8 cellular contexts compared by ENCODE assay signal in genomic region chr9:78298046-78298511, GRCh38. TPM values are rescaled to one million over a fixed set of nuclear protein-coding genes. Genes with fewer than 3 reads are reported as not detected.
DNase-seq lines count a peak whose midpoint lies in the region; ATAC-seq lines count a peak whose summit lies in the region.

No MANE protein-coding gene starts in this region.

- H3K27me3 Mint-ChIP-seq in CD8-positive, alpha-beta memory T cell: peaks cover 0 to 6% of the 10 kb centered on the region in 2 donors
- peaks cover 2% of the 10 kb centered on the region for H3K27me3 Mint-ChIP-seq in IgD-negative memory B cell
- no peaks in the 10 kb centered on the region for H3K27me3 Mint-ChIP-seq in activated naive CD8-positive, alpha-beta T cell treated with anti-CD3 and anti-CD28 coated beads for 36 hours

- no CpG with 5 or more reads among the region's 13 CpGs for WGBS in iPS DF 6.9 (ENCODE audit: insufficient coverage, insufficient read length)

- POLR2A ChIA-PET in CD8-positive, alpha-beta memory T cell (lab: Charles Lee): interaction anchor here (1.2 kb wide), 1 partner anchor 62 kb away, joined by 6 read pairs; the partner anchor contains the start of gene CEP78

- no peaks in the 10 kb centered on the region for H3K27me3 ChIP-seq in CD8-positive, alpha-beta memory T cell (ENCODE audit: insufficient read depth, low read length, poor library complexity, severe bottlenecking)
- H3K27me3 ChIP-seq in iPS DF 6.9 (ENCODE audit: control insufficient read depth, insufficient read depth, low read length) (no peaks in the 10 kb centered on the region), skeletal muscle satellite cell (ENCODE audit: control insufficient read depth, insufficient read depth, low read length) (no peaks in the 10 kb centered on the region)

- ATAC-seq in HG02678 (IDR thresholded peaks at IDR 0.05; ENCODE audit: unreplicated experiment): no peak
- ATAC-seq in GM19397 (IDR thresholded peaks at IDR 0.05; ENCODE audit: unreplicated experiment): no peak

- peaks cover 23 to 34% (median 31%) of the 10 kb centered on the region in 3 donors for H3K4me1 Mint-ChIP-seq in CD8-positive, alpha-beta memory T cell
- peaks cover 8 to 14% (median 11%) of the 10 kb centered on the region in 3 donors for H3K4me1 Mint-ChIP-seq in IgD-negative memory B cell
- peaks cover 32% of the 10 kb centered on the region for H3K4me1 Mint-ChIP-seq in activated naive CD8-positive, alpha-beta T cell treated with anti-CD3 and anti-CD28 coated beads for 36 hours

- peaks cover 10% of the 10 kb centered on the region for H3K4me1 ChIP-seq in CD8-positive, alpha-beta memory T cell (ENCODE audit: insufficient read depth, low read length)
- peaks cover 4% of the 10 kb centered on the region; the same call in 1 of the 2 replicates for H3K4me1 ChIP-seq in iPS DF 6.9 (ENCODE audit: control insufficient read depth, insufficient read depth, low read length)
- peaks cover 17% of the 10 kb centered on the region for H3K4me1 ChIP-seq in skeletal muscle satellite cell (ENCODE audit: control insufficient read depth, insufficient read depth, low read length)

- no peaks in the 10 kb centered on the region for H3K9me3 ChIP-seq in CD8-positive, alpha-beta memory T cell (ENCODE audit: low read length)
- H3K9me3 ChIP-seq in iPS DF 6.9 (ENCODE audit: control insufficient read depth, insufficient read depth, low read length) (no peaks in the 10 kb centered on the region), skeletal muscle satellite cell (replicated peaks; ENCODE audit: low read length) (no peaks in the 10 kb centered on the region)

- DNase-seq in CD8-positive, alpha-beta memory T cell: no peak
- DNase-seq in activated naive CD8-positive, alpha-beta T cell treated with anti-CD3 and anti-CD28 coated beads for 36 hours: peak; percentile 11
- DNase-seq in iPS DF 6.9 (ENCODE audit: low read depth, low spot score) (no peak), NCI-H526 treated with DMSO at 0.1 percent for 48 hours (lab: John Stamatoyannopoulos, UW) (no peak)

- no peaks in the 10 kb centered on the region for H3K9me3 Mint-ChIP-seq in CD8-positive, alpha-beta memory T cell
- H3K9me3 Mint-ChIP-seq in IgD-negative memory B cell: no peaks in the 10 kb centered on the region
- H3K9me3 Mint-ChIP-seq in activated naive CD8-positive, alpha-beta T cell treated with anti-CD3 and anti-CD28 coated beads for 36 hours: no peaks in the 10 kb centered on the region

- CTCF ChIA-PET in CD8-positive, alpha-beta memory T cell (lab: Charles Lee): no interaction called here

- peak overlapping the region; percentile 45 for H3K9ac ChIP-seq in skeletal muscle satellite cell (ENCODE audit: low read depth, low read length)

- H3K36me3 Mint-ChIP-seq in CD8-positive, alpha-beta memory T cell: peaks cover 0 to 9% (median 3%) of the 10 kb centered on the region in 3 donors
- H3K36me3 Mint-ChIP-seq in IgD-negative memory B cell: no peaks in the 10 kb centered on the region
- peaks cover 40% of the 10 kb centered on the region for H3K36me3 Mint-ChIP-seq in activated naive CD8-positive, alpha-beta T cell treated with anti-CD3 and anti-CD28 coated beads for 36 hours

- H3K27ac ChIP-seq in CD8-positive, alpha-beta memory T cell (ENCODE audit: low read depth, low read length): peak overlapping the region; percentile 35
- no peak overlapping the region for H3K27ac ChIP-seq in iPS DF 6.9 (ENCODE audit: low read length)

- peak overlapping the region; percentile 83 to 95 (median 89) for H3K4me3 Mint-ChIP-seq in CD8-positive, alpha-beta memory T cell
- H3K4me3 Mint-ChIP-seq in IgD-negative memory B cell: peak overlapping the region; percentile 85 to 95 (median 94)
- peak overlapping the region; percentile 91 for H3K4me3 Mint-ChIP-seq in activated naive CD8-positive, alpha-beta T cell treated with anti-CD3 and anti-CD28 coated beads for 36 hours

- peak overlapping the region; percentile 87 for H3K4me2 ChIP-seq in skeletal muscle satellite cell (ENCODE audit: low read length)

- no peaks in the 10 kb centered on the region for H3K36me3 ChIP-seq in CD8-positive, alpha-beta memory T cell (ENCODE audit: insufficient read depth, low read length)
- H3K36me3 ChIP-seq in iPS DF 6.9 (ENCODE audit: control insufficient read depth, insufficient read depth, low read length) (peaks cover 16% of the 10 kb centered on the region; the same call in 1 of the 2 replicates), skeletal muscle satellite cell (ENCODE audit: insufficient read depth, low read length) (peaks cover 7% of the 10 kb centered on the region)

- peak overlapping the region in 3 of 8 donors; percentile 64 to 70 (median 66) for H3K27ac Mint-ChIP-seq in CD8-positive, alpha-beta memory T cell
- peak overlapping the region in 1 of 3 donors; percentile 67 for H3K27ac Mint-ChIP-seq in IgD-negative memory B cell
- H3K27ac Mint-ChIP-seq in activated naive CD8-positive, alpha-beta T cell treated with anti-CD3 and anti-CD28 coated beads for 36 hours: peak overlapping the region; percentile 99

- peak overlapping the region; percentile 69 for H3K4me3 ChIP-seq in CD8-positive, alpha-beta memory T cell (ENCODE audit: low read length)
- H3K4me3 ChIP-seq in iPS DF 6.9 (ENCODE audit: low read length) (peak overlapping the region; percentile 93; the same call in 1 of the 2 replicates), skeletal muscle satellite cell (ENCODE audit: low read length) (peak overlapping the region; percentile 79)

RNA-seq across cellular contexts. Expression of gene PSAT1, which starts 1.2 kb away (rescaled TPM):
- 10 to 100 TPM; 89.0 to 93.4 TPM for total RNA-seq in CD8-positive, alpha-beta memory T cell
- 11.6 TPM for polyA plus RNA-seq in CD8-positive, alpha-beta memory T cell
- 5.2 TPM for polyA plus RNA-seq in IgD-negative memory B cell
- 100 to 1,000 TPM; 191 to 195 TPM for total RNA-seq in activated naive CD8-positive, alpha-beta T cell treated with anti-CD3 and anti-CD28 coated beads for 36 hours
- 81.5 and 83.9 TPM in 2 replicates for total RNA-seq in skeletal muscle satellite cell (2012; rRNA removed)
